1 cellular context compared by ENCODE assay signal in the genomic region with DNA sequence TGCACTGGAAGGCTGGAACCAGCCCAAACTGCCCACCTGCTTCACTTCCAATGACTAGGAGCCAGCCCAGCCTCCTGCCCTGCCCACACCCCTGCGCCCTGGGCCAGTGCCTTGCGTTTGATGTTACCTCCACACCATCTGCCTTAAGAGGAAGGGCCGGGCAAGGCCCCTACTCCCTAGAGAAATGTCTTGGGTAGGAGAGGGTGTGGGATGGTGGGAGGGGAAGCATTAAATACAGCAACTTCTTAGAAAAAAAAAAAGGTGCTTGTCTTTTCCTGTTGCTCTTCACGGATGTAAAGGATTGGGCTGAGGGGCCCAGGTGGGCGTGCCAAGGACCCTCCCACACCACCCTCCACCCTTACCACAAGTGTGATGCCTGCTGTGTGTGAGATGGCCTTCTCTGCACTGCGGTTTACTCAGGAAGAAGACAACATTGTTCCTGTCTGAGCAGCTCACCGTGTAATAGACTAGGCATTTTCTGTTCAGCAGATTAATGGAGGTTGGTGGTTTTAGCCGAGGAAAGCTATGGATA.
TF ChIP-seq lines count a peak whose summit lies in the region.

No MANE protein-coding gene starts in this region.

TF ChIP-seq in GM23338, 12 proteins besides CTCF, POLR2A, EP300 and RAD21 (continued from another document):
- TF ChIP-seq, protein P1, sequence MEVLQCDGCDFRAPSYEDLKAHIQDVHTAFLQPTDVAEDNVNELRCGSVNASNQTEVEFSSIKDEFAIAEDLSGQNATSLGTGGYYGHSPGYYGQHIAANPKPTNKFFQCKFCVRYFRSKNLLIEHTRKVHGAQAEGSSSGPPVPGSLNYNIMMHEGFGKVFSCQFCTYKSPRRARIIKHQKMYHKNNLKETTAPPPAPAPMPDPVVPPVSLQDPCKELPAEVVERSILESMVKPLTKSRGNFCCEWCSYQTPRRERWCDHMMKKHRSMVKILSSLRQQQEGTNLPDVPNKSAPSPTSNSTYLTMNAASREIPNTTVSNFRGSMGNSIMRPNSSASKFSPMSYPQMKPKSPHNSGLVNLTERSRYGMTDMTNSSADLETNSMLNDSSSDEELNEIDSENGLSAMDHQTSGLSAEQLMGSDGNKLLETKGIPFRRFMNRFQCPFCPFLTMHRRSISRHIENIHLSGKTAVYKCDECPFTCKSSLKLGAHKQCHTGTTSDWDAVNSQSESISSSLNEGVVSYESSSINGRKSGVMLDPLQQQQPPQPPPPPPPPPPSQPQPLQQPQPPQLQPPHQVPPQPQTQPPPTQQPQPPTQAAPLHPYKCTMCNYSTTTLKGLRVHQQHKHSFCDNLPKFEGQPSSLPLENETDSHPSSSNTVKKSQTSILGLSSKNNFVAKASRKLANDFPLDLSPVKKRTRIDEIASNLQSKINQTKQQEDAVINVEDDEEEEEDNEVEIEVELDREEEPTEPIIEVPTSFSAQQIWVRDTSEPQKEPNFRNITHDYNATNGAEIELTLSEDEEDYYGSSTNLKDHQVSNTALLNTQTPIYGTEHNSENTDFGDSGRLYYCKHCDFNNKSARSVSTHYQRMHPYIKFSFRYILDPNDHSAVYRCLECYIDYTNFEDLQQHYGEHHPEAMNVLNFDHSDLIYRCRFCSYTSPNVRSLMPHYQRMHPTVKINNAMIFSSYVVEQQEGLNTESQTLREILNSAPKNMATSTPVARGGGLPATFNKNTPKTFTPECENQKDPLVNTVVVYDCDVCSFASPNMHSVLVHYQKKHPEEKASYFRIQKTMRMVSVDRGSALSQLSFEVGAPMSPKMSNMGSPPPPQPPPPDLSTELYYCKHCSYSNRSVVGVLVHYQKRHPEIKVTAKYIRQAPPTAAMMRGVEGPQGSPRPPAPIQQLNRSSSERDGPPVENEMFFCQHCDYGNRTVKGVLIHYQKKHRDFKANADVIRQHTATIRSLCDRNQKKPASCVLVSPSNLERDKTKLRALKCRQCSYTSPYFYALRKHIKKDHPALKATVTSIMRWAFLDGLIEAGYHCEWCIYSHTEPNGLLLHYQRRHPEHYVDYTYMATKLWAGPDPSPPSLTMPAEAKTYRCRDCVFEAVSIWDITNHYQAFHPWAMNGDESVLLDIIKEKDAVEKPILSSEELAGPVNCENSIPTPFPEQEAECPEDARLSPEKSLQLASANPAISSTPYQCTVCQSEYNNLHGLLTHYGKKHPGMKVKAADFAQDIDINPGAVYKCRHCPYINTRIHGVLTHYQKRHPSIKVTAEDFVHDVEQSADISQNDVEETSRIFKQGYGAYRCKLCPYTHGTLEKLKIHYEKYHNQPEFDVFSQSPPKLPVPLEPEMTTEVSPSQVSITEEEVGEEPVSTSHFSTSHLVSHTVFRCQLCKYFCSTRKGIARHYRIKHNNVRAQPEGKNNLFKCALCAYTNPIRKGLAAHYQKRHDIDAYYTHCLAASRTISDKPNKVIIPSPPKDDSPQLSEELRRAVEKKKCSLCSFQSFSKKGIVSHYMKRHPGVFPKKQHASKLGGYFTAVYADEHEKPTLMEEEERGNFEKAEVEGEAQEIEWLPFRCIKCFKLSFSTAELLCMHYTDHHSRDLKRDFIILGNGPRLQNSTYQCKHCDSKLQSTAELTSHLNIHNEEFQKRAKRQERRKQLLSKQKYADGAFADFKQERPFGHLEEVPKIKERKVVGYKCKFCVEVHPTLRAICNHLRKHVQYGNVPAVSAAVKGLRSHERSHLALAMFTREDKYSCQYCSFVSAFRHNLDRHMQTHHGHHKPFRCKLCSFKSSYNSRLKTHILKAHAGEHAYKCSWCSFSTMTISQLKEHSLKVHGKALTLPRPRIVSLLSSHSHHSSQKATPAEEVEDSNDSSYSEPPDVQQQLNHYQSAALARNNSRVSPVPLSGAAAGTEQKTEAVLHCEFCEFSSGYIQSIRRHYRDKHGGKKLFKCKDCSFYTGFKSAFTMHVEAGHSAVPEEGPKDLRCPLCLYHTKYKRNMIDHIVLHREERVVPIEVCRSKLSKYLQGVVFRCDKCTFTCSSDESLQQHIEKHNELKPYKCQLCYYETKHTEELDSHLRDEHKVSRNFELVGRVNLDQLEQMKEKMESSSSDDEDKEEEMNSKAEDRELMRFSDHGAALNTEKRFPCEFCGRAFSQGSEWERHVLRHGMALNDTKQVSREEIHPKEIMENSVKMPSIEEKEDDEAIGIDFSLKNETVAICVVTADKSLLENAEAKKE (CRISPR knock-in tag; IDR thresholded peaks at IDR 0.05): no peak
